Comparison of ENCODE assay signal across 11 cellular contexts in genomic region chr11:48096588-48097525, GRCh38.
A peak's percentile ranks its signal among the peaks of the same experiment; 100 is the strongest.
DNase-seq lines count a peak whose midpoint lies in the region; ATAC-seq and TF ChIP-seq lines count a peak whose summit lies in the region.
"Had no signal": no experiment of that assay in that cellular context is flagged by ENCODE, and none has a peak within 500 bp of the region (broad histone marks: within the 10 kb centered on the region; RNA-seq: fewer than 3 reads in every experiment).

No MANE protein-coding gene starts in this region.

- intact Hi-C loops in dendritic cell treated with granulocyte-macrophage colony-stimulating factor and Interleukin-4, amounts not matched to agents 40 ng/mL and 50 ng/mL, for 4 days (cut with micrococcal nuclease), result no loop called here
- intact Hi-C loops in left colon (cut with DNase I, micrococcal nuclease), result no loop called here

- no peaks in the 10 kb centered on the region for H3K27me3 ChIP-seq in RWPE2 (ENCODE audit: insufficient read depth, poor library complexity, severe bottlenecking)

- peaks cover 37% of the 10 kb centered on the region for H3K36me3 Mint-ChIP-seq in dendritic cell treated with granulocyte-macrophage colony-stimulating factor and Interleukin-4, amounts not matched to agents 40 ng/mL and 50 ng/mL, for 4 days (ENCODE audit: low read depth)
- H3K36me3 Mint-ChIP-seq in osteocyte (ENCODE audit: unreplicated experiment), result no peaks in the 10 kb centered on the region

- no peaks in the 10 kb centered on the region for H3K36me3 ChIP-seq in RWPE2 (ENCODE audit: low read depth)

- no peak overlapping the region for H3K4me3 ChIP-seq in RWPE2 (ENCODE audit: severe bottlenecking)
- H3K4me3 ChIP-seq: mucosa of descending colon had no signal

- no peak overlapping the region for H3K4me3 Mint-ChIP-seq in dendritic cell treated with granulocyte-macrophage colony-stimulating factor and Interleukin-4, amounts not matched to agents 40 ng/mL and 50 ng/mL, for 4 days
- H3K4me3 Mint-ChIP-seq in osteocyte (ENCODE audit: unreplicated experiment), result no peak overlapping the region

- peaks cover 72% of the 10 kb centered on the region for H3K4me1 Mint-ChIP-seq in dendritic cell treated with granulocyte-macrophage colony-stimulating factor and Interleukin-4, amounts not matched to agents 40 ng/mL and 50 ng/mL, for 4 days (ENCODE audit: low read depth)
- H3K4me1 Mint-ChIP-seq in osteocyte (ENCODE audit: unreplicated experiment), result peaks cover 19% of the 10 kb centered on the region

- DNase-seq in NCI-H82 (lab: John Stamatoyannopoulos, UW), result peak; percentile 25
- DNase-seq in NCI-H82 treated with DMSO at 0.1 percent for 48 hours (lab: John Stamatoyannopoulos, UW; ENCODE audit: unreplicated experiment), result no peak
- no peak for DNase-seq in RWPE2 (ENCODE audit: low spot score)
- peak; percentile 62 for DNase-seq in osteocyte (ENCODE audit: extremely low spot score, unreplicated experiment)
- DNase-seq in left colon, result no peak
- DNase-seq: mucosa of descending colon, NCI-H446 had no signal

- peak; percentile 96 for ATAC-seq in RWPE2 (ENCODE audit: low read depth)
- no peak for ATAC-seq in HG02642 (IDR thresholded peaks at IDR 0.05; ENCODE audit: poor library complexity, unreplicated experiment)
- ATAC-seq in left colon, result no peak
- no peak for ATAC-seq in HG03025 (IDR thresholded peaks at IDR 0.05; ENCODE audit: low FRiP score, unreplicated experiment)
- ATAC-seq: mucosa of descending colon had no signal

- peak overlapping the region; percentile 6 for H3K27ac Mint-ChIP-seq in dendritic cell treated with granulocyte-macrophage colony-stimulating factor and Interleukin-4, amounts not matched to agents 40 ng/mL and 50 ng/mL, for 4 days
- H3K27ac Mint-ChIP-seq in osteocyte (ENCODE audit: unreplicated experiment), result no peak overlapping the region

- H3K4me1 ChIP-seq in RWPE2 (ENCODE audit: insufficient read depth, poor library complexity, severe bottlenecking), result peaks cover 22% of the 10 kb centered on the region

- H3K27ac ChIP-seq in RWPE2 (ENCODE audit: poor library complexity, severe bottlenecking), result peak overlapping the region; percentile 13
- H3K27ac ChIP-seq: 22Rv1 had no signal

- no peak for TF ChIP-seq CTCF in RWPE2 (IDR thresholded peaks at IDR 0.05; ENCODE audit: poor library complexity, severe bottlenecking)
- TF ChIP-seq CTCF in osteocyte (IDR thresholded peaks at IDR 0.05), result no peak

- H3K9me3 ChIP-seq in RWPE2 (ENCODE audit: severe bottlenecking), result no peaks in the 10 kb centered on the region
- H3K9me3 ChIP-seq: mucosa of descending colon had no signal

- H3K9me3 Mint-ChIP-seq in dendritic cell treated with granulocyte-macrophage colony-stimulating factor and Interleukin-4, amounts not matched to agents 40 ng/mL and 50 ng/mL, for 4 days, result no peaks in the 10 kb centered on the region
- H3K9me3 Mint-ChIP-seq in osteocyte (ENCODE audit: unreplicated experiment), result no peaks in the 10 kb centered on the region

- no peaks in the 10 kb centered on the region for H3K27me3 Mint-ChIP-seq in dendritic cell treated with granulocyte-macrophage colony-stimulating factor and Interleukin-4, amounts not matched to agents 40 ng/mL and 50 ng/mL, for 4 days
- no peaks in the 10 kb centered on the region for H3K27me3 Mint-ChIP-seq in osteocyte (ENCODE audit: unreplicated experiment)

Comparison
In these comparisons a context has a peak if more than half of its experiments do, and no peak if none do; other contexts are left out.
1. DNase-seq: peak in NCI-H82 (single experiment) and osteocyte (single experiment); none in NCI-H82 treated with DMSO at 0.1 percent for 48 hours (single experiment), RWPE2 (single experiment) and left colon (0 of 2).